3 cellular contexts compared by ENCODE assay signal in the genomic region with DNA sequence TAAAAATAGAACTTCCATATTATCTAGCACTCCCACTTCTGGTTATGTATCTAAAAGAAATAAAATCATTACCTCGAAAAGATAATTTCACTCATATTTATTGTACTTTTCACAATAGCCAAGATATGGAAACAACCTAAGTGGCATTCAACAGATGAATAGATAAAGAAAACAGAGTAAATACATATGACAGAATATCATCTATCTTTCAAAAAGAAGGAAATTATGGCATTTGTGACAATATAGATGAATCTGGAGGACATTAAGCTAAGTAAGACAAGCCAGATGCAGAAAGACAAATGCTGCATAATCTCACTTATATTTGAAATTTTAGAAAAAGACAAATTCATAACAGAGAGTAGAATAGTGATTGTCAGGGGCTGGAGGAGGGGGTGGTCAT.
"Had no signal": no experiment of that assay in that cellular context is flagged by ENCODE, and none has a peak within 500 bp of the region (broad histone marks: within the 10 kb centered on the region; RNA-seq: fewer than 3 reads in every experiment).

No MANE protein-coding gene starts in this region.

- DNase-seq: GDM1, GF-D8 had no signal

- H3K4me3 ChIP-seq: GM12878 had no signal

- ATAC-seq: GM12878 had no signal
